Comparison of ENCODE assay signal across 1 cellular context in the genomic region with DNA sequence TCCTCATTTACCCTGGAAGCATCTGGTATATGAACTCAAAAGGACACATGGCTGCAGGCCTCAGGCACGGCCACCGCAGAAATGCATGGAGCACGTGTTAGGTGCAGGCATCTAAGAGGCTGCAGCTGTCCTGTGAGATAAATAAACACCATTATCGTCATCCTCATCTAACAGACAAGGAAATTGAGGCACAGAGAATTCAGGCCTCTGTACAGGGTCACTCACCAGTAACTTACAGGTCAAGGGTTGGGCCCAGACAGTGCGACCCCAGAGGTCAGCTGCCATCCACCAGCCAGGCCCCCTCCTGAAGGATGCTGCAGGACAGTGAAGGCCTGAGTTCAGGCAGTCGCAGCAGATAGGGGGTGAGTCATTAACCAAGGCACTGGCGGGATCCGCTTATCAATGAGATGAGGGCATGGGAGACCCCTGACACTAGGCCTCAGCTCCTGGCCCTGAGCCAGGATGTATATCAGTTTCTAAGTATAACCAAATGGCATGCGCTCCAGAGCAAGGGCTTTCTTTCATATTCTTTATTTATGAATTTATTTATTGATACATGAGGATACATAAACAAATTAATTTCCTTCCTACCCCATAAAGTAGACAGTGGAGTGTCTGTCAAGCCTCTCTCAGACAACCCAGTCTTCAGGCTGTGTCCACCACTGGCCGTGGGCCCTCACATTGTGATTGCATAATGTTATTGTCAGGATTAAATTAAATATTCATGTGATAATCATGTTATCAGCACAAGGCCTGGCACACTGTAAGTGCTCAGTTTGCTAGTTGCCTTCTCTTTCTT.
TF ChIP-seq lines count a peak whose summit lies in the region.

No MANE protein-coding gene starts in this region.

TF ChIP-seq in K562, 482 proteins besides CTCF, POLR2A, EP300 and RAD21 (continued from another document):
- TF ChIP-seq, protein P1, sequence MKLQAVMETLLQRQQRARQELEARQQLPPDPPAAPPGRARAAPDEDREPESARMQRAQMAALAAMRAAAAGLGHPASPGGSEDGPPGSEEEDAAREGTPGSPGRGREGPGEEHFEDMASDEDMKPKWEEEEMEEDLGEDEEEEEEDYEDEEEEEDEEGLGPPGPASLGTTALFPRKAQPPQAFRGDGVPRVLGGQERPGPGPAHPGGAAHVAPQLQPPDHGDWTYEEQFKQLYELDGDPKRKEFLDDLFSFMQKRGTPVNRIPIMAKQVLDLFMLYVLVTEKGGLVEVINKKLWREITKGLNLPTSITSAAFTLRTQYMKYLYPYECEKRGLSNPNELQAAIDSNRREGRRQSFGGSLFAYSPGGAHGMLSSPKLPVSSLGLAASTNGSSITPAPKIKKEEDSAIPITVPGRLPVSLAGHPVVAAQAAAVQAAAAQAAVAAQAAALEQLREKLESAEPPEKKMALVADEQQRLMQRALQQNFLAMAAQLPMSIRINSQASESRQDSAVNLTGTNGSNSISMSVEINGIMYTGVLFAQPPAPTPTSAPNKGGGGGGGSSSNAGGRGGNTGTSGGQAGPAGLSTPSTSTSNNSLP (IDR thresholded peaks at IDR 0.05; ENCODE audit: borderline replicate concordance, low read depth, low read length), result peak; percentile 38; the same call in 1 of the 2 replicates
TF ChIP-seq in K562: peak in this region for 53.
